In genomic region chr10:124521429-124521871, GRCh38 we compare ENCODE assay signal across 25 cellular contexts. TPM values are rescaled to one million over a fixed set of nuclear protein-coding genes. Genes with fewer than 3 reads are reported as not detected.
DNase-seq lines count a peak whose midpoint lies in the region; ATAC-seq, FAIRE-seq and TF ChIP-seq lines count a peak whose summit lies in the region.
"Had no signal": no experiment of that assay in that cellular context is flagged by ENCODE, and none has a peak within 500 bp of the region (broad histone marks: within the 10 kb centered on the region; RNA-seq: fewer than 3 reads in every experiment).

No MANE protein-coding gene starts in this region.

- peaks cover 22% of the 10 kb centered on the region for H3K36me3 Mint-ChIP-seq in CD4-positive, alpha-beta T cell (ENCODE audit: low read depth)

- no peaks in the 10 kb centered on the region for H3K27me3 Mint-ChIP-seq in CD4-positive, alpha-beta T cell
- H3K27me3 Mint-ChIP-seq: activated T-cell treated with anti-CD3 and anti-CD28 coated beads, Interleukin-2, amount 50 U/mL, for 24 hours; B cell; IgD-negative memory B cell had no signal

- H3K9me3 ChIP-seq in pancreas (no peaks in the 10 kb centered on the region), thoracic aorta (no peaks in the 10 kb centered on the region)
- no peaks in the 10 kb centered on the region for H3K9me3 ChIP-seq in CD4-positive, alpha-beta T cell (ENCODE audit: control insufficient read depth, low read length)
- H3K9me3 ChIP-seq: Caco-2, heart left ventricle, prostate gland, uterus had no signal

- FAIRE-seq in pancreas (lab: Jason Lieb, UNC): no peak

- CTCF ChIA-PET in CD4-positive, alpha-beta T cell (lab: Charles Lee): no interaction called here

- H3K4me1 ChIP-seq in pancreas: no peaks in the 10 kb centered on the region
- peaks cover 0 to 11% of the 10 kb centered on the region in 2 donors for H3K4me1 ChIP-seq in thoracic aorta (ENCODE audit: control insufficient read depth in 1 of 2, low read depth in 2 of 2)
- H3K4me1 ChIP-seq: Caco-2, prostate gland had no signal

- H3K4me1 Mint-ChIP-seq in CD4-positive, alpha-beta T cell (ENCODE audit: low read depth): no peaks in the 10 kb centered on the region
- H3K4me1 Mint-ChIP-seq: immature natural killer cell had no signal

- DNase-seq in left ventricle myocardium superior (peak; percentile 20), Right ventricle myocardium superior (no peak), left lobe of liver (ENCODE audit: low spot score) (peak; percentile 85), pancreas (peak in 3 of 6 donors; percentile 40 to 70 (median 54)), thoracic aorta (ENCODE audit: low spot score) (peak; percentile 20), T1000 (lab: John Stamatoyannopoulos, UW) (no peak), MV-4-11 (lab: John Stamatoyannopoulos, UW) (no peak)
- no peak for DNase-seq in CD4-positive, alpha-beta T cell
- DNase-seq: activated CD4-positive, CD25-positive, alpha-beta regulatory T cell; activated naive CD4-positive, alpha-beta T cell treated with anti-CD3 and anti-CD28 coated beads for 36 hours; activated T-cell treated with anti-CD3 and anti-CD28 coated beads, Interleukin-2, amount 50 U/mL, for 24 hours; Caco-2; immature natural killer cell; NCI-H146; NCI-H526; stimulated activated CD4-positive, alpha-beta T cell treated with anti-CD3 and anti-CD28 coated beads, Interleukin-12 subunit alpha, Interleukin-12 subunit beta, amount 100 ng/mL, for 4 hours; uterus had no signal

- 79 to 83% methylated on average over 13 of the region's 13 CpGs for WGBS in pancreas, 2 donors

- H3K27ac ChIP-seq in pancreas: no peak overlapping the region
- H3K27ac ChIP-seq in thoracic aorta: no peak overlapping the region
- H3K27ac ChIP-seq in CD4-positive, alpha-beta T cell (ENCODE audit: low read depth, low read length): no peak overlapping the region
- H3K27ac ChIP-seq: 22Rv1, prostate gland, SK-N-MC had no signal

- H3K27ac Mint-ChIP-seq in CD4-positive, alpha-beta T cell: no peak overlapping the region
- H3K27ac Mint-ChIP-seq: activated naive CD4-positive, alpha-beta T cell treated with anti-CD3 and anti-CD28 coated beads for 36 hours; activated T-cell treated with anti-CD3 and anti-CD28 coated beads, Interleukin-2, amount 50 U/mL, for 24 hours; B cell; immature natural killer cell; T-helper 2 cell treated with Interferon-gamma antibody and Interleukin-4, amounts not matched to agents 5 μg/mL and 100 μg/mL, for 36 hours had no signal

- H3K4me3 ChIP-seq in pancreas: no peak overlapping the region
- H3K4me3 ChIP-seq in thoracic aorta: no peak overlapping the region
- H3K4me3 ChIP-seq: heart left ventricle, lung, prostate gland, SK-N-MC, uterus had no signal

- H3K9me3 Mint-ChIP-seq in CD4-positive, alpha-beta T cell: no peaks in the 10 kb centered on the region
- H3K9me3 Mint-ChIP-seq: activated naive CD4-positive, alpha-beta T cell treated with anti-CD3 and anti-CD28 coated beads for 36 hours; activated T-cell treated with anti-CD3 and anti-CD28 coated beads, Interleukin-2, amount 50 U/mL, for 24 hours; IgD-negative memory B cell; immature natural killer cell; T-helper 2 cell treated with Interferon-gamma antibody and Interleukin-4, amounts not matched to agents 5 μg/mL and 100 μg/mL, for 36 hours had no signal

- intact Hi-C loops in left ventricle myocardium superior (cut with micrococcal nuclease): no loop called here
- intact Hi-C loops in Right ventricle myocardium superior (cut with DNase I): no loop called here
- intact Hi-C loops in pancreas (cut with DNase I): no loop called here
- intact Hi-C loops in CD4-positive, alpha-beta T cell (cut with DNase I, micrococcal nuclease): no loop called here

- no peaks in the 10 kb centered on the region for H3K27me3 ChIP-seq in pancreas
- H3K27me3 ChIP-seq in thoracic aorta (replicated peaks; ENCODE audit: insufficient read depth): no peaks in the 10 kb centered on the region
- no peaks in the 10 kb centered on the region for H3K27me3 ChIP-seq in CD4-positive, alpha-beta T cell (ENCODE audit: control insufficient read depth, insufficient read depth, low read length)
- H3K27me3 ChIP-seq: heart left ventricle, uterus had no signal

- POLR2A ChIA-PET in CD4-positive, alpha-beta T cell (lab: Charles Lee): no interaction called here

- no peak for TF ChIP-seq CTCF in pancreas (IDR thresholded peaks at IDR 0.05)
- TF ChIP-seq CTCF in thoracic aorta (IDR thresholded peaks at IDR 0.05): no peak
- no peak for TF ChIP-seq CTCF in CD4-positive, alpha-beta T cell (IDR thresholded peaks at IDR 0.05)

- no peak overlapping the region for H3K4me3 Mint-ChIP-seq in CD4-positive, alpha-beta T cell
- H3K4me3 Mint-ChIP-seq: activated naive CD4-positive, alpha-beta T cell treated with anti-CD3 and anti-CD28 coated beads for 36 hours; activated T-cell treated with anti-CD3 and anti-CD28 coated beads, Interleukin-2, amount 50 U/mL, for 24 hours; B cell; IgD-negative memory B cell; immature natural killer cell; T-helper 2 cell treated with Interferon-gamma antibody and Interleukin-4, amounts not matched to agents 5 μg/mL and 100 μg/mL, for 36 hours had no signal

- H3K36me3 ChIP-seq in pancreas (no peaks in the 10 kb centered on the region), thoracic aorta (no peaks in the 10 kb centered on the region)
- H3K36me3 ChIP-seq: heart left ventricle, prostate gland, uterus had no signal

- ATAC-seq in left ventricle myocardium superior (no peak), Right ventricle myocardium superior (ENCODE audit: poor library complexity) (no peak), left lobe of liver (peak; percentile 76), pancreas (peak; percentile 7 to 56 (median 48)), thoracic aorta (ENCODE audit: insufficient number of reproducible peaks, low FRiP score, low read depth) (no peak)
- no peak for ATAC-seq in CD4-positive, alpha-beta T cell (ENCODE audit: poor library complexity)
- ATAC-seq: heart left ventricle had no signal

RNA-seq across cellular contexts. Expression of gene LHPP, which starts 59.8 kb away (rescaled TPM):
- total RNA-seq in left ventricle myocardium superior (9.1 TPM), Right ventricle myocardium superior (7.4 TPM), left lobe of liver (52.0 TPM), pancreas (1 to 10 TPM; 5.3 to 8.1 (median 6.9) TPM), thoracic aorta (10 to 100 TPM in 1 of 2 donors, 1 to 10 TPM in 1; 7.2 to 24.1 TPM)
- 10 to 100 TPM in 1 of 2 donors, 1 to 10 TPM in 1; 9.0 to 10.8 TPM for polyA plus RNA-seq in pancreas
- total RNA-seq in CD4-positive, alpha-beta T cell: 10 to 100 TPM; 15.3 to 19.6 TPM

Comparison
In these comparisons a context has a peak if more than half of its experiments do, and no peak if none do; other contexts are left out.
1. DNase-seq: peak in left ventricle myocardium superior (single experiment), left lobe of liver (single experiment) and thoracic aorta (single experiment); none in Right ventricle myocardium superior (single experiment), CD4-positive, alpha-beta T cell (0 of 10), T1000 (single experiment) and MV-4-11 (single experiment).
2. ATAC-seq: peak in left lobe of liver (single experiment) and pancreas (4 of 4); none in left ventricle myocardium superior (single experiment), Right ventricle myocardium superior (single experiment), thoracic aorta (single experiment) and CD4-positive, alpha-beta T cell (single experiment).